Comparison of ENCODE assay signal across 35 cellular contexts in the genomic region with DNA sequence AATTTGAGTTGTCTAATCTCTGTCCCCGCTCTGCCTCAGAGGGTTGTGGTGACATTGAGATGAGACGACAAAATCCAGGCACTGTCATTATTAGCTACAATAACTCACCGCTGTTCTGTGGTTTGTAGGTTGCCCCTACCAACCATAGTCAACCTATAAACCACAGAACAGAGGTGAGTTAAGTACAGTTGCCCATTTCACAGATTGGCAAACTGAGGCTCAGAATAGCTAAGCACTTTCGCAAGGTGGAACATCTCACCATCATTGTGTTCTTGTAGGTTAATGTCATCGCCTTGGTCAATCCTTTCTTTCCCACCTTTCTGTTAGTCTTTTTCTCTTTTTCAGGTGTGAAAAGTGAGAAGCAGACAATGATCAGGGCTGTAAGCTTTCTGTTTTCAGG.
"Had no signal": no experiment of that assay in that cellular context is flagged by ENCODE, and none has a peak within 500 bp of the region (broad histone marks: within the 10 kb centered on the region; RNA-seq: fewer than 3 reads in every experiment).

No MANE protein-coding gene starts in this region.

- H3K4me1 ChIP-seq: ascending aorta had no signal

- ATAC-seq: activated CD8-positive, alpha-beta T cell treated with anti-CD3 and anti-CD28 coated beads for 36 hours; activated naive CD8-positive, alpha-beta T cell treated with anti-CD3 and anti-CD28 coated beads, Interleukin-2, amount 50 U/mL, for 24 hours had no signal

- H3K27me3 Mint-ChIP-seq: activated CD4-positive, alpha-beta T cell treated with anti-CD3 and anti-CD28 coated beads, Interleukin-2, amount 10 ng/mL, durations not matched to agents 24 days and 14 days; activated naive CD8-positive, alpha-beta T cell treated with anti-CD3 and anti-CD28 coated beads, Interleukin-2, amount 10 ng/mL, durations not matched to agents 7 days and 5 days had no signal

- H3K27me3 ChIP-seq: ascending aorta, cardiac muscle cell had no signal

- DNase-seq: activated B cell treated with CpG ODN at 0.5 μM for 24 hours; activated CD4-positive, alpha-beta memory T cell treated with anti-CD3 and anti-CD28 coated beads for 36 hours; activated CD4-positive, alpha-beta T cell treated with anti-CD3 and anti-CD28 coated beads for 4 hours; activated CD4-positive, alpha-beta T cell treated with anti-CD3 and anti-CD28 coated beads, Interleukin-2, amount 10 ng/mL, durations not matched to agents 24 days and 14 days; activated CD4-positive, alpha-beta T cell treated with anti-CD3 and anti-CD28 coated beads, Interleukin-2, amount 50 U/mL, for 1 hour; activated CD4-positive, alpha-beta T cell treated with anti-CD3 and anti-CD28 coated beads, Interleukin-2, amount 50 U/mL, for 4 hours; activated CD4-positive, CD25-positive, alpha-beta regulatory T cell treated with anti-CD3 and anti-CD28 coated beads, Interleukin-2, amount 50 U/mL, for 72 hours; activated CD8-positive, alpha-beta memory T cell treated with anti-CD3 and anti-CD28 coated beads, Interleukin-2, amount 50 U/mL, for 48 hours; activated CD8-positive, alpha-beta T cell treated with anti-CD3 and anti-CD28 coated beads for 36 hours; activated effector memory CD4-positive, alpha-beta T cell treated with Interleukin-2 at 50 U/mL for 16 hours; activated gamma-delta T cell; activated naive CD4-positive, alpha-beta T cell treated with anti-CD3 and anti-CD28 coated beads, Interleukin-2, amount 10 ng/mL, durations not matched to agents 7 days and 5 days; activated naive CD4-positive, alpha-beta T cell treated with Interleukin-2 at 50 U/mL for 16 hours; activated naive CD8-positive, alpha-beta T cell treated with anti-CD3 and anti-CD28 coated beads, Interleukin-2, amount 10 ng/mL, durations not matched to agents 7 days and 5 days; activated naive CD8-positive, alpha-beta T cell treated with anti-CD3 and anti-CD28 coated beads, Interleukin-2, amount 50 U/mL, for 24 hours; activated T-cell treated with anti-CD3 and anti-CD28 coated beads, Interleukin-2, amount 50 U/mL, for 24 hours; activated T-cell treated with anti-CD3 and anti-CD28 coated beads, Interleukin-2, amount 50 U/mL, for 48 hours; amygdala; anterior cingulate cortex; caudate nucleus; cerebellar nuclear complex; T-helper 2 cell; T-helper 9 cell had no signal

- H3K36me3 Mint-ChIP-seq: activated CD4-positive, alpha-beta memory T cell treated with anti-CD3 and anti-CD28 coated beads for 36 hours; activated naive CD4-positive, alpha-beta T cell treated with anti-CD3 and anti-CD28 coated beads, Interleukin-2, amount 10 ng/mL, durations not matched to agents 7 days and 5 days; activated naive CD4-positive, alpha-beta T cell treated with anti-CD3 and anti-CD28 coated beads, Interleukin-2, amount 50 U/mL, for 24 hours; activated naive CD8-positive, alpha-beta T cell; activated naive CD8-positive, alpha-beta T cell treated with anti-CD3 and anti-CD28 coated beads, Interleukin-2, amount 10 ng/mL, durations not matched to agents 7 days and 5 days; brain had no signal

- H3K4me1 Mint-ChIP-seq: activated B cell treated with CpG ODN at 0.5 μM for 24 hours; activated CD4-positive, alpha-beta T cell treated with anti-CD3 and anti-CD28 coated beads, Interleukin-2, amount 10 ng/mL, durations not matched to agents 24 days and 14 days; activated naive CD4-positive, alpha-beta T cell treated with anti-CD3 and anti-CD28 coated beads, Interleukin-2, amount 10 ng/mL, durations not matched to agents 7 days and 5 days; activated naive CD4-positive, alpha-beta T cell treated with anti-CD3 and anti-CD28 coated beads, Interleukin-2, amount 50 U/mL, for 24 hours; activated naive CD8-positive, alpha-beta T cell treated with anti-CD3 and anti-CD28 coated beads, Interleukin-2, amount 10 ng/mL, durations not matched to agents 7 days and 5 days; activated naive CD8-positive, alpha-beta T cell treated with anti-CD3 and anti-CD28 coated beads, Interleukin-2, amount 50 U/mL, for 24 hours; brain; central memory CD8-positive, alpha-beta T cell had no signal

- H3K4me3 Mint-ChIP-seq: activated B cell treated with CpG ODN at 0.5 μM for 24 hours; activated CD4-positive, alpha-beta memory T cell treated with anti-CD3 and anti-CD28 coated beads for 36 hours; activated CD4-positive, alpha-beta T cell treated with anti-CD3 and anti-CD28 coated beads, Interleukin-2, amount 10 ng/mL, durations not matched to agents 24 days and 14 days; activated CD8-positive, alpha-beta T cell treated with anti-CD3 and anti-CD28 coated beads for 36 hours; activated naive CD4-positive, alpha-beta T cell treated with anti-CD3 and anti-CD28 coated beads, Interleukin-2, amount 10 ng/mL, durations not matched to agents 7 days and 5 days; activated naive CD4-positive, alpha-beta T cell treated with anti-CD3 and anti-CD28 coated beads, Interleukin-2, amount 50 U/mL, for 24 hours; activated naive CD8-positive, alpha-beta T cell; activated naive CD8-positive, alpha-beta T cell treated with anti-CD3 and anti-CD28 coated beads, Interleukin-2, amount 10 ng/mL, durations not matched to agents 7 days and 5 days; activated naive CD8-positive, alpha-beta T cell treated with anti-CD3 and anti-CD28 coated beads, Interleukin-2, amount 50 U/mL, for 24 hours; activated T-cell treated with anti-CD3 and anti-CD28 coated beads, Interleukin-2, amount 50 U/mL, for 24 hours; brain; central memory CD8-positive, alpha-beta T cell; T-helper 1 cell treated with Interleukin-12 subunit alpha and Interleukin-12 subunit beta and Interleukin-4 antibody, amounts not matched to agents 30 μg/mL and 1 μg/mL, for 36 hours; T-helper 2 cell treated with Interferon-gamma antibody and Interleukin-4, amounts not matched to agents 5 μg/mL and 100 μg/mL, for 36 hours had no signal

- H3K36me3 ChIP-seq: ascending aorta, cardiac muscle cell had no signal

- H3K4me3 ChIP-seq: ascending aorta, cardiac muscle cell had no signal

- H3K9me3 ChIP-seq: ascending aorta had no signal

- FAIRE-seq: bronchial epithelial cell, TTC549 had no signal

- H3K27ac Mint-ChIP-seq: activated B cell treated with CpG ODN at 0.5 μM for 24 hours; activated CD4-positive, alpha-beta memory T cell treated with anti-CD3 and anti-CD28 coated beads for 36 hours; activated CD4-positive, alpha-beta T cell treated with anti-CD3 and anti-CD28 coated beads, Interleukin-2, amount 10 ng/mL, durations not matched to agents 24 days and 14 days; activated CD8-positive, alpha-beta T cell treated with anti-CD3 and anti-CD28 coated beads for 36 hours; activated naive CD4-positive, alpha-beta T cell treated with anti-CD3 and anti-CD28 coated beads, Interleukin-2, amount 10 ng/mL, durations not matched to agents 7 days and 5 days; activated naive CD4-positive, alpha-beta T cell treated with anti-CD3 and anti-CD28 coated beads, Interleukin-2, amount 50 U/mL, for 24 hours; activated naive CD8-positive, alpha-beta T cell; activated naive CD8-positive, alpha-beta T cell treated with anti-CD3 and anti-CD28 coated beads, Interleukin-2, amount 10 ng/mL, durations not matched to agents 7 days and 5 days; activated naive CD8-positive, alpha-beta T cell treated with anti-CD3 and anti-CD28 coated beads, Interleukin-2, amount 50 U/mL, for 24 hours; activated T-cell treated with anti-CD3 and anti-CD28 coated beads, Interleukin-2, amount 50 U/mL, for 24 hours; activated T-helper 2 cell treated with anti-CD3 and anti-CD28 coated beads, Interferon-gamma antibody, Interleukin-2, Interleukin-4, amounts not matched to agents 10 μg/mL and 5 μg/mL and 100 μg/mL, durations not matched to agents 14 hours and 24 hours and 36 hours; brain; T-helper 1 cell treated with Interleukin-12 subunit alpha and Interleukin-12 subunit beta and Interleukin-4 antibody, amounts not matched to agents 30 μg/mL and 1 μg/mL, for 36 hours; T-helper 2 cell treated with Interferon-gamma antibody and Interleukin-4, amounts not matched to agents 5 μg/mL and 100 μg/mL, for 36 hours had no signal

- H3K27ac ChIP-seq: ascending aorta, cardiac muscle cell, VCaP had no signal
